In genomic region chr1:166838766-166839599, GRCh38 we compare ENCODE assay signal across 8 cellular contexts. TPM values are rescaled to one million over a fixed set of nuclear protein-coding genes. Genes with fewer than 3 reads are reported as not detected.
DNase-seq lines count a peak whose midpoint lies in the region; ATAC-seq and TF ChIP-seq lines count a peak whose summit lies in the region.

TSS of gene POGK (plus strand) at chr1:166839475. CDS start at chr1:166840957, 1,482 bp downstream.

- TF ChIP-seq EP300 in Ishikawa (IDR thresholded peaks at IDR 0.05; ENCODE audit: borderline replicate concordance) = no peak

- no peaks in the 10 kb centered on the region for H3K27me3 ChIP-seq in mucosa of stomach (ENCODE audit: control insufficient read depth, insufficient read depth, low read length)

- H3K36me3 ChIP-seq in mucosa of stomach (ENCODE audit: control insufficient read depth, insufficient read depth, low read length) = peaks cover 15% of the 10 kb centered on the region

- no peak for TF ChIP-seq RAD21 in Ishikawa (IDR thresholded peaks at IDR 0.05; ENCODE audit: low read depth)

- no peaks in the 10 kb centered on the region for H3K9me3 Mint-ChIP-seq in activated T-cell treated with anti-CD3 and anti-CD28 coated beads, Interleukin-2, amount 50 U/mL, for 24 hours

- H3K36me3 Mint-ChIP-seq in activated T-cell treated with anti-CD3 and anti-CD28 coated beads, Interleukin-2, amount 50 U/mL, for 24 hours (ENCODE audit: low read depth) = peaks cover 47% of the 10 kb centered on the region

- H3K27ac Mint-ChIP-seq in activated T-cell treated with anti-CD3 and anti-CD28 coated beads, Interleukin-2, amount 50 U/mL, for 24 hours = peak within 1 kb of the TSS; percentile 99

- DNase-seq in DMS153 treated with DMSO at 0.1 percent for 48 hours (lab: John Stamatoyannopoulos, UW; ENCODE audit: unreplicated experiment) (peak; percentile 93), erythroblast (lab: John Stamatoyannopoulos, UW) (peak; percentile 73 to 74)
- DNase-seq in activated T-cell treated with anti-CD3 and anti-CD28 coated beads, Interleukin-2, amount 50 U/mL, for 24 hours = peak; percentile 91
- DNase-seq in stimulated activated CD8-positive, alpha-beta memory T cell treated with anti-CD3 and anti-CD28 coated beads, Interleukin-4, amount 100 ng/mL, for 48 hours = peak; percentile 90

- H3K9ac ChIP-seq in mucosa of stomach (ENCODE audit: low read length) = peak within 1 kb of the TSS; percentile 66

- H3K4me1 Mint-ChIP-seq in activated T-cell treated with anti-CD3 and anti-CD28 coated beads, Interleukin-2, amount 50 U/mL, for 24 hours (ENCODE audit: low read depth) = peaks cover 57% of the 10 kb centered on the region

- H3K4me1 ChIP-seq in mucosa of stomach (ENCODE audit: control insufficient read depth, insufficient read depth, low read length) = peaks cover 49% of the 10 kb centered on the region

- no peaks in the 10 kb centered on the region for H3K27me3 Mint-ChIP-seq in activated T-cell treated with anti-CD3 and anti-CD28 coated beads, Interleukin-2, amount 50 U/mL, for 24 hours

- H3K4me3 ChIP-seq in mucosa of stomach (ENCODE audit: low read length) = peak within 1 kb of the TSS; percentile 25

- ATAC-seq in GM21619 (IDR thresholded peaks at IDR 0.05; ENCODE audit: unreplicated experiment) = peak; percentile 95

- no peaks in the 10 kb centered on the region for H3K9me3 ChIP-seq in mucosa of stomach (ENCODE audit: control insufficient read depth, low read length)

- peak; percentile 60 for TF ChIP-seq POLR2A in erythroblast (IDR thresholded peaks at IDR 0.05; ENCODE audit: low read length)

- peak within 1 kb of the TSS; percentile 90 for H3K4me3 Mint-ChIP-seq in activated T-cell treated with anti-CD3 and anti-CD28 coated beads, Interleukin-2, amount 50 U/mL, for 24 hours

TF ChIP-seq in Ishikawa, 13 proteins besides CTCF, POLR2A, EP300 and RAD21:
- TF ChIP-seq CEBPB (IDR thresholded peaks at IDR 0.05) = no peak
- no peak for TF ChIP-seq YY1 (IDR thresholded peaks at IDR 0.05; ENCODE audit: low read depth)
- TF ChIP-seq TCF12 (IDR thresholded peaks at IDR 0.05; ENCODE audit: low read depth) = 0 out of 2 replicates have a peak, but pooled peaks have one; percentile 54
- TF ChIP-seq, protein P1, sequence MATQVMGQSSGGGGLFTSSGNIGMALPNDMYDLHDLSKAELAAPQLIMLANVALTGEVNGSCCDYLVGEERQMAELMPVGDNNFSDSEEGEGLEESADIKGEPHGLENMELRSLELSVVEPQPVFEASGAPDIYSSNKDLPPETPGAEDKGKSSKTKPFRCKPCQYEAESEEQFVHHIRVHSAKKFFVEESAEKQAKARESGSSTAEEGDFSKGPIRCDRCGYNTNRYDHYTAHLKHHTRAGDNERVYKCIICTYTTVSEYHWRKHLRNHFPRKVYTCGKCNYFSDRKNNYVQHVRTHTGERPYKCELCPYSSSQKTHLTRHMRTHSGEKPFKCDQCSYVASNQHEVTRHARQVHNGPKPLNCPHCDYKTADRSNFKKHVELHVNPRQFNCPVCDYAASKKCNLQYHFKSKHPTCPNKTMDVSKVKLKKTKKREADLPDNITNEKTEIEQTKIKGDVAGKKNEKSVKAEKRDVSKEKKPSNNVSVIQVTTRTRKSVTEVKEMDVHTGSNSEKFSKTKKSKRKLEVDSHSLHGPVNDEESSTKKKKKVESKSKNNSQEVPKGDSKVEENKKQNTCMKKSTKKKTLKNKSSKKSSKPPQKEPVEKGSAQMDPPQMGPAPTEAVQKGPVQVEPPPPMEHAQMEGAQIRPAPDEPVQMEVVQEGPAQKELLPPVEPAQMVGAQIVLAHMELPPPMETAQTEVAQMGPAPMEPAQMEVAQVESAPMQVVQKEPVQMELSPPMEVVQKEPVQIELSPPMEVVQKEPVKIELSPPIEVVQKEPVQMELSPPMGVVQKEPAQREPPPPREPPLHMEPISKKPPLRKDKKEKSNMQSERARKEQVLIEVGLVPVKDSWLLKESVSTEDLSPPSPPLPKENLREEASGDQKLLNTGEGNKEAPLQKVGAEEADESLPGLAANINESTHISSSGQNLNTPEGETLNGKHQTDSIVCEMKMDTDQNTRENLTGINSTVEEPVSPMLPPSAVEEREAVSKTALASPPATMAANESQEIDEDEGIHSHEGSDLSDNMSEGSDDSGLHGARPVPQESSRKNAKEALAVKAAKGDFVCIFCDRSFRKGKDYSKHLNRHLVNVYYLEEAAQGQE (IDR thresholded peaks at IDR 0.05; ENCODE audit: low read depth) = no peak
- TF ChIP-seq, protein P2, sequence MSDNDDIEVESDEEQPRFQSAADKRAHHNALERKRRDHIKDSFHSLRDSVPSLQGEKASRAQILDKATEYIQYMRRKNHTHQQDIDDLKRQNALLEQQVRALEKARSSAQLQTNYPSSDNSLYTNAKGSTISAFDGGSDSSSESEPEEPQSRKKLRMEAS (IDR thresholded peaks at IDR 0.05) = peak; percentile 99
- TF ChIP-seq TAF1 (IDR thresholded peaks at IDR 0.05; ENCODE audit: low read depth) = peak; percentile 62
- TF ChIP-seq, protein P3, sequence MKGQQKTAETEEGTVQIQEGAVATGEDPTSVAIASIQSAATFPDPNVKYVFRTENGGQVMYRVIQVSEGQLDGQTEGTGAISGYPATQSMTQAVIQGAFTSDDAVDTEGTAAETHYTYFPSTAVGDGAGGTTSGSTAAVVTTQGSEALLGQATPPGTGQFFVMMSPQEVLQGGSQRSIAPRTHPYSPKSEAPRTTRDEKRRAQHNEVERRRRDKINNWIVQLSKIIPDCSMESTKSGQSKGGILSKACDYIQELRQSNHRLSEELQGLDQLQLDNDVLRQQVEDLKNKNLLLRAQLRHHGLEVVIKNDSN (IDR thresholded peaks at IDR 0.05) = peak; percentile 93
- TF ChIP-seq CREB1 (IDR thresholded peaks at IDR 0.05; ENCODE audit: low read depth) = no peak
- no peak for TF ChIP-seq TEAD4 (IDR thresholded peaks at IDR 0.05)
- no peak for TF ChIP-seq FOXM1 (IDR thresholded peaks at IDR 0.05; ENCODE audit: borderline replicate concordance, low read depth)
- TF ChIP-seq NFIC (IDR thresholded peaks at IDR 0.05) = 0 out of 2 replicates have a peak, but pooled peaks have one; percentile 19
- no peak for TF ChIP-seq ZBTB7A (IDR thresholded peaks at IDR 0.05; ENCODE audit: low read depth)
- TF ChIP-seq EGR1 (IDR thresholded peaks at IDR 0.05) = no peak

TF ChIP-seq in PFSK-1, 5 proteins besides CTCF, POLR2A, EP300 and RAD21:
- TF ChIP-seq POLR2AphosphoS5 (IDR thresholded peaks at IDR 0.05; ENCODE audit: low read depth, low read length) (peak; percentile 67; the same call in 1 of the 2 replicates), FOXP2 (optimal IDR thresholded peaks at IDR 0.05; ENCODE audit: borderline replicate concordance, extremely low read depth, extremely low read length, insufficient read depth) (no peak), TAF1 (IDR thresholded peaks at IDR 0.05; ENCODE audit: borderline replicate concordance, insufficient read depth, low read length) (peak; percentile 81; the same call in 1 of the 2 replicates), SIN3A (IDR thresholded peaks at IDR 0.05; ENCODE audit: borderline replicate concordance, insufficient read depth, low read length) (no peak)
- TF ChIP-seq, protein P1 (IDR thresholded peaks at IDR 0.05; ENCODE audit: insufficient read depth in 1 of 2, low read depth in 2 of 2, low read length in 2 of 2) = no peak

RNA-seq across cellular contexts. Expression of gene POGK, which starts in this region (rescaled TPM):
- polyA plus RNA-seq in PFSK-1 (2012; ENCODE audit: insufficient read length, low read depth) = 22.7 TPM

Comparison
In these comparisons a context has a peak if more than half of its experiments do, and no peak if none do; other contexts are left out.
1. Peak in every context shown above with its lines: DNase-seq, ATAC-seq and H3K4me3 ChIP-seq.